Comparison of ENCODE assay signal across 13 cellular contexts in the genomic region with DNA sequence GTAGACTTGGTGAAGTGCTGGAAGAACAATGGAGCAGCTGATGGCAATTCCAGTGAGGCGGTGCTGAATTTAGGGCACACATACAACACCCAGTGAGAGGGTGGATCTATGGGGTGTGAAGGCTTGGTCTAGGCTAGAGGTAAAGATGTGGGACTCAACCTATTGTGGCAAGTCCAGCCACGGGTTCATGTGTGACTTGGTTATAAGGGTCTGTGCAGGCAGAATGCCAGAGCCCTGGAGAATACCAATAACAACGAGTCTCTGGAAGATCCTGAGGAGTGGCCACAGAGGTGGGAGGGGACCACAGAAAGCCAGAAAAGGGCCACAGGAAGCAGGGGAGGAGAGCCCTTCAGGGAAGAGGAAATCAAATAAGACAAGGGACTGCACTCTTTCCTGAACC. TPM values are rescaled to one million over a fixed set of nuclear protein-coding genes. Genes with fewer than 3 reads are reported as not detected.
DNase-seq lines count a peak whose midpoint lies in the region; ATAC-seq and TF ChIP-seq lines count a peak whose summit lies in the region.
"Had no signal": no experiment of that assay in that cellular context is flagged by ENCODE, and none has a peak within 500 bp of the region (broad histone marks: within the 10 kb centered on the region; RNA-seq: fewer than 3 reads in every experiment).

No MANE protein-coding gene starts in this region.

- no peak for DNase-seq in H9
- DNase-seq in activated T-helper 2 cell treated with anti-CD3 and anti-CD28 coated beads, Interferon-gamma antibody, Interleukin-2, Interleukin-4, amounts not matched to agents 10 μg/mL and 5 μg/mL and 100 μg/mL, durations not matched to agents 14 hours and 24 hours and 36 hours (ENCODE audit: low spot score), result no peak
- DNase-seq in stimulated activated naive CD8-positive, alpha-beta T cell treated with anti-CD3 and anti-CD28 coated beads, Interleukin-15, amount 100 ng/mL, for 72 hours, result no peak
- no peak for DNase-seq in G401 (ENCODE audit: low spot score)
- DNase-seq in NAMALWA (ENCODE audit: low spot score), result no peak
- DNase-seq: adrenal gland; CD4-positive, CD25-positive, alpha-beta regulatory T cell; kidney glomerular epithelial cell; NCI-H1417; NCI-H510A treated with DMSO at 0.1 percent for 48 hours had no signal

- H2BK120ac ChIP-seq in H9 (ENCODE audit: low read depth, low read length, poor library complexity, severe bottlenecking), result no peak overlapping the region

- H4K8ac ChIP-seq in H9 (replicated peaks; ENCODE audit: insufficient read length, low read depth, low read length), result no peak overlapping the region

- no peak overlapping the region for H2BK15ac ChIP-seq in H9 (ENCODE audit: low read depth, low read length)

- H3K4ac ChIP-seq in H9 (ENCODE audit: low read depth, low read length), result no peak overlapping the region

- no peaks in the 10 kb centered on the region for H3K23me2 ChIP-seq in H9 (ENCODE audit: insufficient read length, low read depth, low read length, poor library complexity, severe bottlenecking)

- H3K36me3 ChIP-seq in mesodermal cell (ENCODE audit: control insufficient read depth, insufficient read depth, low read length), result peaks cover 52% of the 10 kb centered on the region
- H3K36me3 ChIP-seq: adrenal gland, gastroesophageal sphincter had no signal

- intact Hi-C loops in activated T-helper 2 cell treated with anti-CD3 and anti-CD28 coated beads, Interferon-gamma antibody, Interleukin-2, Interleukin-4, amounts not matched to agents 10 μg/mL and 5 μg/mL and 100 μg/mL, durations not matched to agents 14 hours and 24 hours and 36 hours (cut with micrococcal nuclease), result loop anchor here (5.0 kb wide), 1 partner anchor 34 kb away; no protein-coding TSS in a partner anchor

- H3K79me1 ChIP-seq in H9 (ENCODE audit: insufficient read depth, low read depth, low read length, poor library complexity, severe bottlenecking), result peaks cover 12% of the 10 kb centered on the region

- no peak overlapping the region for H3K4me3 ChIP-seq in mesodermal cell (ENCODE audit: extremely low read depth, insufficient read depth, low read length, poor library complexity, severe bottlenecking)
- H3K4me3 ChIP-seq: adrenal gland, gastroesophageal sphincter had no signal

- H3K9me3 Mint-ChIP-seq in H9, result no peaks in the 10 kb centered on the region; a peak in 1 of 5 replicates
- no peaks in the 10 kb centered on the region for H3K9me3 Mint-ChIP-seq in activated T-helper 2 cell treated with anti-CD3 and anti-CD28 coated beads, Interferon-gamma antibody, Interleukin-2, Interleukin-4, amounts not matched to agents 10 μg/mL and 5 μg/mL and 100 μg/mL, durations not matched to agents 14 hours and 24 hours and 36 hours
- no peaks in the 10 kb centered on the region for H3K9me3 Mint-ChIP-seq in stimulated activated naive CD8-positive, alpha-beta T cell treated with anti-CD3 and anti-CD28 coated beads, Interleukin-15, amount 100 ng/mL, for 72 hours
- H3K9me3 Mint-ChIP-seq: CD4-positive, CD25-positive, alpha-beta regulatory T cell had no signal

- WGBS in H9 (ENCODE audit: extremely low coverage, insufficient read length, low lambda C conversion rate), result no CpG with 5 or more reads among the region's 3 CpGs
- WGBS in mesodermal cell (ENCODE audit: insufficient coverage in 2 of 2), 2 experiments, result 50 to 57% methylated on average over 2 of the region's 3 CpGs

- H4K91ac ChIP-seq in H9 (ENCODE audit: insufficient read length, low read depth, low read length), result no peak overlapping the region

- no peak overlapping the region for H3K14ac ChIP-seq in H9 (ENCODE audit: insufficient read depth, low read length)

- peak overlapping the region; percentile 6 to 76 (median 45); a peak in 3 of 7 replicates for H3K27ac Mint-ChIP-seq in H9
- peak overlapping the region; percentile 74 for H3K27ac Mint-ChIP-seq in activated T-helper 2 cell treated with anti-CD3 and anti-CD28 coated beads, Interferon-gamma antibody, Interleukin-2, Interleukin-4, amounts not matched to agents 10 μg/mL and 5 μg/mL and 100 μg/mL, durations not matched to agents 14 hours and 24 hours and 36 hours
- peak overlapping the region; percentile 84 to 92 for H3K27ac Mint-ChIP-seq in stimulated activated naive CD8-positive, alpha-beta T cell treated with anti-CD3 and anti-CD28 coated beads, Interleukin-15, amount 100 ng/mL, for 72 hours

- H3K79me2 ChIP-seq in H9 (ENCODE audit: insufficient read depth, low read length), result peaks cover 20% of the 10 kb centered on the region; the same call in 1 of the 2 replicates

- peaks cover 68 to 74% of the 10 kb centered on the region in 2 experiments for H3K4me1 Mint-ChIP-seq in H9
- H3K4me1 Mint-ChIP-seq in activated T-helper 2 cell treated with anti-CD3 and anti-CD28 coated beads, Interferon-gamma antibody, Interleukin-2, Interleukin-4, amounts not matched to agents 10 μg/mL and 5 μg/mL and 100 μg/mL, durations not matched to agents 14 hours and 24 hours and 36 hours (ENCODE audit: low read depth), result peaks cover 41% of the 10 kb centered on the region
- peaks cover 80% of the 10 kb centered on the region for H3K4me1 Mint-ChIP-seq in stimulated activated naive CD8-positive, alpha-beta T cell treated with anti-CD3 and anti-CD28 coated beads, Interleukin-15, amount 100 ng/mL, for 72 hours

- H3K9ac ChIP-seq in H9 (ENCODE audit: extremely low read depth, insufficient read length, low read length), result no peak overlapping the region

- H3K18ac ChIP-seq in H9 (ENCODE audit: insufficient read length, low read depth, low read length), result no peak overlapping the region

- H3K4me3 Mint-ChIP-seq in H9, result no peak overlapping the region
- no peak overlapping the region for H3K4me3 Mint-ChIP-seq in activated T-helper 2 cell treated with anti-CD3 and anti-CD28 coated beads, Interferon-gamma antibody, Interleukin-2, Interleukin-4, amounts not matched to agents 10 μg/mL and 5 μg/mL and 100 μg/mL, durations not matched to agents 14 hours and 24 hours and 36 hours (ENCODE audit: low read depth)
- no peak overlapping the region for H3K4me3 Mint-ChIP-seq in stimulated activated naive CD8-positive, alpha-beta T cell treated with anti-CD3 and anti-CD28 coated beads, Interleukin-15, amount 100 ng/mL, for 72 hours

- no peak overlapping the region for H2AFZ ChIP-seq in H9 (ENCODE audit: low read length)

- H3T11ph ChIP-seq in H9 (ENCODE audit: low read length), result no peak overlapping the region

- no peaks in the 10 kb centered on the region for H3K27me3 Mint-ChIP-seq in H9 (ENCODE audit: low read depth)
- H3K27me3 Mint-ChIP-seq in activated T-helper 2 cell treated with anti-CD3 and anti-CD28 coated beads, Interferon-gamma antibody, Interleukin-2, Interleukin-4, amounts not matched to agents 10 μg/mL and 5 μg/mL and 100 μg/mL, durations not matched to agents 14 hours and 24 hours and 36 hours (ENCODE audit: low read depth), result no peaks in the 10 kb centered on the region
- H3K27me3 Mint-ChIP-seq in stimulated activated naive CD8-positive, alpha-beta T cell treated with anti-CD3 and anti-CD28 coated beads, Interleukin-15, amount 100 ng/mL, for 72 hours, result no peaks in the 10 kb centered on the region
- H3K27me3 Mint-ChIP-seq: CD4-positive, CD25-positive, alpha-beta regulatory T cell had no signal

- H2AK5ac ChIP-seq in H9 (ENCODE audit: insufficient read length, low read length), result no peak overlapping the region

- H3K4me1 ChIP-seq in H9 (ENCODE audit: insufficient read depth, low read length), result peaks cover 22% of the 10 kb centered on the region
- H3K4me1 ChIP-seq in mesodermal cell (ENCODE audit: control insufficient read depth, insufficient read depth, low read length, poor library complexity, severe bottlenecking), result peaks cover 65% of the 10 kb centered on the region

- no peak overlapping the region for H2BK20ac ChIP-seq in H9 (ENCODE audit: low read depth, low read length, poor library complexity, severe bottlenecking)

- no peak overlapping the region for H4K5ac ChIP-seq in H9 (ENCODE audit: insufficient read length, low read depth, low read length)

- no peaks in the 10 kb centered on the region for H3K9me3 ChIP-seq in H9 (ENCODE audit: control insufficient read depth, low read depth, low read length)
- H3K9me3 ChIP-seq in mesodermal cell (ENCODE audit: control insufficient read depth, low read length), result no peaks in the 10 kb centered on the region
- H3K9me3 ChIP-seq: adrenal gland, gastroesophageal sphincter had no signal

- H3K27ac ChIP-seq in H9 (ENCODE audit: insufficient read length, low read depth, low read length) (no peak overlapping the region), mesodermal cell (ENCODE audit: low read depth, low read length, severe bottlenecking) (peak overlapping the region; percentile 41)

- no peak overlapping the region for H2BK5ac ChIP-seq in H9 (ENCODE audit: insufficient read length, low read length)

- peaks cover 0 to 5% (median 5%) of the 10 kb centered on the region in 3 experiments; a peak in 4 of 7 replicates for H3K36me3 Mint-ChIP-seq in H9 (ENCODE audit: insufficient read depth in 1 of 3, low read depth in 3 of 3)
- peaks cover 50% of the 10 kb centered on the region for H3K36me3 Mint-ChIP-seq in activated T-helper 2 cell treated with anti-CD3 and anti-CD28 coated beads, Interferon-gamma antibody, Interleukin-2, Interleukin-4, amounts not matched to agents 10 μg/mL and 5 μg/mL and 100 μg/mL, durations not matched to agents 14 hours and 24 hours and 36 hours (ENCODE audit: low read depth)

- no peak overlapping the region for H2BK12ac ChIP-seq in H9 (ENCODE audit: insufficient read length, low read depth, low read length)

- no peak for TF ChIP-seq CTCF in H9 (conservative IDR thresholded peaks at IDR 0.05)

- H3K56ac ChIP-seq in H9 (ENCODE audit: insufficient read length, low read depth, low read length), result no peak overlapping the region

- H3K27me3 ChIP-seq in H9 (ENCODE audit: insufficient read depth, low read length), result no peaks in the 10 kb centered on the region
- H3K27me3 ChIP-seq: adrenal gland, gastroesophageal sphincter had no signal

- no peak overlapping the region for H3K23ac ChIP-seq in H9 (ENCODE audit: insufficient read length, low read depth, low read length)

- in situ Hi-C loops in G401 (cut with HindIII; ENCODE audit: low sequenced_read_pairs), result no loop called here

- no peaks in the 10 kb centered on the region for H4K20me1 ChIP-seq in H9 (ENCODE audit: control insufficient read depth, insufficient read depth, insufficient read length)

- no peak for ATAC-seq in stimulated activated naive CD8-positive, alpha-beta T cell treated with anti-CD3 and anti-CD28 coated beads, Interleukin-15, amount 100 ng/mL, for 72 hours
- no peak for ATAC-seq in GM18498 (IDR thresholded peaks at IDR 0.05; ENCODE audit: unreplicated experiment)
- ATAC-seq: gastroesophageal sphincter had no signal

- H3K4me2 ChIP-seq in H9 (ENCODE audit: insufficient read depth, insufficient read length, low read length), result no peak overlapping the region

RNA-seq across cellular contexts. Expression of a gene that starts 55.0 kb away (rescaled TPM):
- total RNA-seq in H9 (2021), result 42.1 and 44.6 TPM in 2 replicates
- total RNA-seq in activated T-helper 2 cell treated with anti-CD3 and anti-CD28 coated beads, Interferon-gamma antibody, Interleukin-2, Interleukin-4, amounts not matched to agents 10 μg/mL and 5 μg/mL and 100 μg/mL, durations not matched to agents 14 hours and 24 hours and 36 hours, result 66.6 and 69.8 TPM in 2 replicates
- 115 TPM for polyA plus RNA-seq in mesodermal cell (2013, experiment 1 of 2)
- polyA plus RNA-seq in mesodermal cell (2013, experiment 2 of 2), result 90.5 TPM
- 84.7 and 93.2 TPM in 2 replicates for total RNA-seq in G401 (2014; rRNA removed; shearing (Covaris generic))
